10 cellular contexts compared by ENCODE assay signal in genomic region chr17:66386789-66387351, GRCh38.
DNase-seq lines count a peak whose midpoint lies in the region; FAIRE-seq and TF ChIP-seq lines count a peak whose summit lies in the region.
"Had no signal": no experiment of that assay in that cellular context is flagged by ENCODE, and none has a peak within 500 bp of the region (broad histone marks: within the 10 kb centered on the region; RNA-seq: fewer than 3 reads in every experiment).

No MANE protein-coding gene starts in this region.

- TF ChIP-seq POLR2A in stomach (IDR thresholded peaks at IDR 0.05), result no peak

- H3K27me3 Mint-ChIP-seq in activated naive CD4-positive, alpha-beta T cell treated with anti-CD3 and anti-CD28 coated beads for 36 hours (ENCODE audit: low read depth), result no peaks in the 10 kb centered on the region

- no peaks in the 10 kb centered on the region for H3K9me2 ChIP-seq in PC-9 (ENCODE audit: insufficient read depth)
- no peaks in the 10 kb centered on the region for H3K9me2 ChIP-seq in SK-N-SH

- intact Hi-C loops in activated naive CD4-positive, alpha-beta T cell treated with anti-CD3 and anti-CD28 coated beads for 36 hours (cut with micrococcal nuclease), result no loop called here
- intact Hi-C loops in PC-9 (cut with micrococcal nuclease; ENCODE audit: unreplicated experiment) (loop anchor here (1.0 to 10.0 kb wide), 6 partner anchors 80 to 250 kb away; no protein-coding TSS in a partner anchor), stomach (cut with DNase I; ENCODE audit: low total_unique reads) (no loop called here)

- DNase-seq in activated naive CD4-positive, alpha-beta T cell treated with anti-CD3 and anti-CD28 coated beads for 36 hours, result no peak
- DNase-seq in activated naive CD4-positive, alpha-beta T cell treated with anti-CD3 and anti-CD28 coated beads, Interleukin-2, amount 50 U/mL, for 16 hours, result no peak
- DNase-seq in PC-9 (peak; percentile 52 to 100), fibroblast of the aortic adventitia (ENCODE audit: low read depth) (peak; percentile 63), stomach (no peak), D721Med (ENCODE audit: insufficient read length, low spot score) (no peak), SK-N-SH (no peak)
- DNase-seq in activated CD4-positive, alpha-beta T cell treated with anti-CD3 and anti-CD28 coated beads for 1 hour, result no peak
- DNase-seq: NCI-H1436, OCI-M1 had no signal

- POLR2A ChIA-PET in PC-9 (lab: Charles Lee; ENCODE audit: unreplicated experiment) (interaction anchor here (0.6 to 1.0 kb wide), 4 partner anchors 11 to 82 kb away, joined by 3 to 5 read pairs (median 4); no protein-coding TSS in a partner anchor), SK-N-SH (lab: Yijun Ruan, JAX) (no interaction called here)

- H3K9me3 ChIP-seq in PC-9 (ENCODE audit: insufficient read depth, low read depth), result no peaks in the 10 kb centered on the region
- H3K9me3 ChIP-seq in stomach, result no peaks in the 10 kb centered on the region
- no peaks in the 10 kb centered on the region for H3K9me3 ChIP-seq in SK-N-SH

- H3K79me2 ChIP-seq in PC-9 (ENCODE audit: low read depth), result peaks cover 71% of the 10 kb centered on the region
- peaks cover 100% of the 10 kb centered on the region for H3K79me2 ChIP-seq in SK-N-SH (ENCODE audit: insufficient read depth)

- TF ChIP-seq EP300 in stomach (IDR thresholded peaks at IDR 0.05) (no peak), SK-N-SH (IDR thresholded peaks at IDR 0.05; ENCODE audit: borderline replicate concordance in 1 of 2, low read depth in 1 of 2, low read length in 1 of 2) (no peak)

- peaks cover 3% of the 10 kb centered on the region for H3K9me3 Mint-ChIP-seq in activated naive CD4-positive, alpha-beta T cell treated with anti-CD3 and anti-CD28 coated beads for 36 hours

- peak overlapping the region; percentile 97 for H3K27ac ChIP-seq in PC-9
- peak overlapping the region in 4 of 5 donors; percentile 21 to 76 (median 64) for H3K27ac ChIP-seq in stomach
- H3K27ac ChIP-seq in SK-N-SH (ENCODE audit: low read depth in 2 of 2, low read length in 1 of 2), result no peak overlapping the region

- no peak overlapping the region for H3K9ac ChIP-seq in SK-N-SH

- peaks cover 54% of the 10 kb centered on the region for H3F3A ChIP-seq in PC-9 (ENCODE audit: insufficient read depth, low read depth)
- H3F3A ChIP-seq in SK-N-SH (replicated peaks; ENCODE audit: insufficient read depth), result peaks cover 7% of the 10 kb centered on the region

- peaks cover 21% of the 10 kb centered on the region for H3K36me3 Mint-ChIP-seq in activated naive CD4-positive, alpha-beta T cell treated with anti-CD3 and anti-CD28 coated beads for 36 hours (ENCODE audit: low read depth)

- H3K27ac Mint-ChIP-seq in activated naive CD4-positive, alpha-beta T cell treated with anti-CD3 and anti-CD28 coated beads for 36 hours, result peak overlapping the region; percentile 52

- 13 to 24% (median 18%) methylated on average over 2 of the region's 2 CpGs for WGBS in stomach, 5 donors
- WGBS in SK-N-SH (ENCODE audit: low lambda C conversion rate), result 49% methylated on average over 2 of the region's 2 CpGs

- no peak for TF ChIP-seq RAD21 in SK-N-SH (IDR thresholded peaks at IDR 0.05; ENCODE audit: low read length)

- peaks cover 41% of the 10 kb centered on the region for H3K4me1 ChIP-seq in PC-9 (replicated peaks; ENCODE audit: insufficient read depth)
- peaks cover 0 to 44% (median 16%) of the 10 kb centered on the region in 4 donors for H3K4me1 ChIP-seq in stomach
- peaks cover 0 to 12% of the 10 kb centered on the region in 2 experiments; a peak in 2 of 4 replicates for H3K4me1 ChIP-seq in SK-N-SH (ENCODE audit: control insufficient read depth in 1 of 2, insufficient read depth in 2 of 2, low read depth in 1 of 2, low read length in 1 of 2)

- peaks cover 76% of the 10 kb centered on the region for H3K4me1 Mint-ChIP-seq in activated naive CD4-positive, alpha-beta T cell treated with anti-CD3 and anti-CD28 coated beads for 36 hours (ENCODE audit: low read depth)

- CTCF ChIA-PET in activated naive CD4-positive, alpha-beta T cell treated with anti-CD3 and anti-CD28 coated beads for 36 hours (lab: Charles Lee), result no interaction called here
- CTCF ChIA-PET in PC-9 (lab: Charles Lee), result no interaction called here
- CTCF ChIA-PET in SK-N-SH (lab: Yijun Ruan, JAX), result interaction anchor here (0.6 to 1.2 kb wide), 3 partner anchors 11 to 180 kb away, joined by 3 to 4 read pairs (median 3); no protein-coding TSS in a partner anchor

- H3K4me2 ChIP-seq in PC-9, result peak overlapping the region; percentile 71
- no peak overlapping the region for H3K4me2 ChIP-seq in SK-N-SH

- no peak overlapping the region for H3K4me3 Mint-ChIP-seq in activated naive CD4-positive, alpha-beta T cell treated with anti-CD3 and anti-CD28 coated beads for 36 hours

- H3K36me3 ChIP-seq in PC-9 (ENCODE audit: low read depth), result 0 out of 2 replicates have a peak, but pooled peaks cover 10% of the 10 kb centered on the region
- H3K36me3 ChIP-seq in stomach, result peaks cover 0 to 16% (median 4%) of the 10 kb centered on the region in 4 donors
- H3K36me3 ChIP-seq in SK-N-SH (replicated peaks in 1 of 2; ENCODE audit: control insufficient read depth in 1 of 2, insufficient read depth in 2 of 2, low read length in 1 of 2), result peaks cover 26 to 45% of the 10 kb centered on the region in 2 experiments

- TF ChIP-seq CTCF in PC-9 (conservative IDR thresholded peaks at IDR 0.05) (no peak), fibroblast of the aortic adventitia (IDR thresholded peaks at IDR 0.05; ENCODE audit: insufficient read depth, low read length) (no peak), stomach (IDR thresholded peaks at IDR 0.05) (no peak), D721Med (IDR thresholded peaks at IDR 0.05; ENCODE audit: insufficient read depth, missing control alignments) (no peak), SK-N-SH (IDR thresholded peaks at IDR 0.05) (no peak)

- no peak for FAIRE-seq in D721Med (lab: Jason Lieb, UNC)

- H3K4me3 ChIP-seq in PC-9, result peak overlapping the region; percentile 37
- no peak overlapping the region for H3K4me3 ChIP-seq in fibroblast of the aortic adventitia (ENCODE audit: low read depth, low read length)
- no peak overlapping the region for H3K4me3 ChIP-seq in stomach
- no peak overlapping the region for H3K4me3 ChIP-seq in SK-N-SH (ENCODE audit: low read depth in 2 of 2, low read length in 1 of 2)

- no TSS peak for BruUV-seq in PC-9 (replicated peaks; lab: Mats Ljungman, UMichigan)

- H4K20me1 ChIP-seq in PC-9 (ENCODE audit: insufficient read depth) (no peaks in the 10 kb centered on the region), SK-N-SH (ENCODE audit: insufficient read depth) (peaks cover 99% of the 10 kb centered on the region)

- H2AFZ ChIP-seq in PC-9 (peak overlapping the region; percentile 40; the same call in 1 of the 2 replicates), SK-N-SH (ENCODE audit: low read depth) (no peak overlapping the region)

- H3K27me3 ChIP-seq in PC-9 (ENCODE audit: insufficient read depth, low read depth), result no peaks in the 10 kb centered on the region
- no peaks in the 10 kb centered on the region for H3K27me3 ChIP-seq in stomach
- no peaks in the 10 kb centered on the region for H3K27me3 ChIP-seq in SK-N-SH (ENCODE audit: insufficient read depth)

TF ChIP-seq in SK-N-SH, 30 proteins besides CTCF, POLR2A, EP300 and RAD21 (continues in another document):
- TF ChIP-seq USF2 (IDR thresholded peaks at IDR 0.05; ENCODE audit: borderline replicate concordance, low read depth, low read length) (no peak), SMC3 (IDR thresholded peaks at IDR 0.05; ENCODE audit: low read depth, low read length) (no peak), TAF1 (IDR thresholded peaks at IDR 0.05; ENCODE audit: borderline replicate concordance, low read depth, low read length) (no peak), USF1 (IDR thresholded peaks at IDR 0.05; ENCODE audit: borderline replicate concordance, low read depth) (no peak), RXRA (IDR thresholded peaks at IDR 0.05; ENCODE audit: borderline replicate concordance, low read depth) (no peak), TCF12 (IDR thresholded peaks at IDR 0.05) (no peak), TEAD4 (IDR thresholded peaks at IDR 0.05; ENCODE audit: borderline replicate concordance, insufficient read depth) (no peak), NFIC (IDR thresholded peaks at IDR 0.05; ENCODE audit: borderline replicate concordance) (no peak), ELF1 (IDR thresholded peaks at IDR 0.05) (no peak), FOXJ3 (CRISPR knock-in tag; IDR thresholded peaks at IDR 0.05) (no peak), POLR2AphosphoS5 (IDR thresholded peaks at IDR 0.05; ENCODE audit: low read depth, low read length) (no peak)

Comparison
In these comparisons a context has a peak if more than half of its experiments do, and no peak if none do; other contexts are left out.
1. DNase-seq: peak in PC-9 (2 of 2) and fibroblast of the aortic adventitia (single experiment); none in activated naive CD4-positive, alpha-beta T cell treated with anti-CD3 and anti-CD28 coated beads for 36 hours (single experiment), activated naive CD4-positive, alpha-beta T cell treated with anti-CD3 and anti-CD28 coated beads, Interleukin-2, amount 50 U/mL, for 16 hours (single experiment), stomach (single experiment), activated CD4-positive, alpha-beta T cell treated with anti-CD3 and anti-CD28 coated beads for 1 hour (single experiment), D721Med (single experiment) and SK-N-SH (single experiment).
2. H3K27ac ChIP-seq: peak in PC-9 (single experiment) and stomach (4 of 5); none in SK-N-SH (0 of 2).